ENCODE assay signal across 18 cellular contexts in the genomic region with DNA sequence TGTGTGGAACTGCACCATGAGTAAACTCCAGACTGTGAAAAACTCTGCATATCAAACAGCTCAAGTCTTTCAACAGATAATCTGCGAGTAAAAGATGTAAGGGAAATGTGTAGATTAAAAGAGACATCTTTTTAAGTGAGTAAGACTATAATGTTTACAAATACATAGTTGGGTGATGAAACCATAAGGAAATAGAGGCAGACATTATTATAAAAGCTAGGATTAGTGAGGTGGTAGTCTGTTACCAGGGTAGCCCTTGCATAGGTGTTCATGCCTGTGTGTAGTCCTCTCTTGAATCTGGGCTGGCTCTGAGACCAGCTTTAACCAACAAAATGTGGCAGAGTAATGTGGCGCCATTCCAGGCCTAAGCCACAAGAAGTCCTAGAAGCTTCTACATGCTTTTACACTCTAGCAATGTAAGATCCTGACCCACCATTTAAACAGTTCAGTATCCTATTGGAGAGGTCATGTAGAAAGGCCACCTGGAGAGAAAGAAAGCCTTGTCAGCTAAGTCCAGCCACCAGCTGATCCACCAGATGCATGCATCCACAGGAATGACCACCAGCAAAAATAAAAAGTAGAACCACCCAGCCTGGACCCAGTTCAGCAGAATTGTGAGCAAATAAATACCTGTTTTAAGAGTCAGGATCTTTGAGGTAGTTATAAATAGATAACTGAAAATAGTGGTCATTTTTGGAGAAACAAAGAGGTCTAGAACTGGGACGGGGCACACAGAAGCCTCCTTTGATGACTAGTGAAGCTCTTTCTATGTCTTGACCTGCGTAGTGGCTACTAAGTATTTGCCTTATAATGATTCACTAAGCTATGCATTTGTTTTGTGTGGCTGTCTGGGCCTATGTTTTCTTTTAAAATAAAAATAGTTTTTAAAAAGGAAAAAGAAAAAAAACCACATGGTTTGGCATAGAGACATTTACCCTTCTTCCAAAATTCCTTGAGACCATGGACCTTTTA. TPM values are rescaled to one million over a fixed set of nuclear protein-coding genes. Genes with fewer than 3 reads are reported as not detected.
DNase-seq lines count a peak whose midpoint lies in the region; ATAC-seq, FAIRE-seq and TF ChIP-seq lines count a peak whose summit lies in the region.
"Had no signal": no experiment of that assay in that cellular context is flagged by ENCODE, and none has a peak within 500 bp of the region (broad histone marks: within the 10 kb centered on the region; RNA-seq: fewer than 3 reads in every experiment).

No MANE protein-coding gene starts in this region.

- H3K4me1 ChIP-seq in pancreas, result peaks cover 0 to 22% (median 0%) of the 10 kb centered on the region in 3 donors

- H3K27ac ChIP-seq in pancreas, result peak overlapping the region in 1 of 4 donors; percentile 22
- H3K27ac ChIP-seq: 22Rv1, C4-2B, cardiac muscle cell, HL-60, ovary had no signal

- no peak overlapping the region for H3K4me3 ChIP-seq in pancreas
- H3K4me3 ChIP-seq: cardiac muscle cell, ovary had no signal

- CTCF ChIA-PET in activated CD4-positive, alpha-beta T cell treated with anti-CD3 and anti-CD28 coated beads for 36 hours (lab: Charles Lee), result interaction anchor here (0.7 to 1.8 kb wide), 2 partner anchors 12 to 161 kb away, joined by 3 to 8 read pairs; no protein-coding TSS in a partner anchor

- no peak for TF ChIP-seq POLR2A in GM18505 (IDR thresholded peaks at IDR 0.05; ENCODE audit: borderline replicate concordance, extremely low read depth, insufficient read depth, insufficient read length)

- H3K9me3 ChIP-seq in pancreas, result no peaks in the 10 kb centered on the region
- H3K9me3 ChIP-seq: ovary had no signal

- H3K27me3 ChIP-seq in pancreas, result no peaks in the 10 kb centered on the region
- H3K27me3 ChIP-seq: ovary had no signal

- no peak for FAIRE-seq in pancreas (lab: Jason Lieb, UNC)
- FAIRE-seq: endometrium had no signal

- WGBS in pancreas, 2 donors, result 64 to 70% methylated on average over 4 of the region's 4 CpGs

- H3K4me3 Mint-ChIP-seq in activated CD4-positive, alpha-beta T cell treated with anti-CD3 and anti-CD28 coated beads for 36 hours, result no peak overlapping the region
- no peak overlapping the region for H3K4me3 Mint-ChIP-seq in central memory CD8-positive, alpha-beta T cell

- H3K9me3 Mint-ChIP-seq in activated CD4-positive, alpha-beta T cell treated with anti-CD3 and anti-CD28 coated beads for 36 hours (ENCODE audit: low read depth), result no peaks in the 10 kb centered on the region
- H3K9me3 Mint-ChIP-seq in central memory CD8-positive, alpha-beta T cell, result peaks cover 4% of the 10 kb centered on the region

- peaks cover 5% of the 10 kb centered on the region for H3K36me3 Mint-ChIP-seq in activated CD4-positive, alpha-beta T cell treated with anti-CD3 and anti-CD28 coated beads for 36 hours (ENCODE audit: low read depth)
- H3K36me3 Mint-ChIP-seq in central memory CD8-positive, alpha-beta T cell (ENCODE audit: insufficient read depth), result peaks cover 36% of the 10 kb centered on the region

- no peak for DNase-seq in activated CD4-positive, alpha-beta T cell treated with anti-CD3 and anti-CD28 coated beads for 36 hours
- no peak for DNase-seq in activated CD4-positive, alpha-beta T cell treated with anti-CD3 and anti-CD28 coated beads for 48 hours
- peak; percentile 51 for DNase-seq in M059J (ENCODE audit: low read depth)
- DNase-seq in central memory CD8-positive, alpha-beta T cell (ENCODE audit: low spot score in 2 of 2), result no peak
- DNase-seq in pancreas, result no peak
- no peak for DNase-seq in stimulated activated CD4-positive, alpha-beta T cell treated with anti-CD3 and anti-CD28 coated beads, Interleukin-2, amount 100 ng/mL, for 24 hours
- DNase-seq: activated naive CD4-positive, alpha-beta T cell; Karpas-422; NCI-H1694; NCI-H446 treated with DMSO at 0.1 percent for 48 hours; ovary had no signal

- intact Hi-C loops in activated CD4-positive, alpha-beta T cell treated with anti-CD3 and anti-CD28 coated beads for 36 hours (cut with DNase I, micrococcal nuclease), result no loop called here
- intact Hi-C loops in pancreas (cut with DNase I), result no loop called here

- H3K36me3 ChIP-seq in pancreas, result no peaks in the 10 kb centered on the region
- H3K36me3 ChIP-seq: cardiac muscle cell, ovary had no signal

- POLR2A ChIA-PET in activated CD4-positive, alpha-beta T cell treated with anti-CD3 and anti-CD28 coated beads for 36 hours (lab: Charles Lee), result no interaction called here

- TF ChIP-seq CTCF in pancreas (IDR thresholded peaks at IDR 0.05), result no peak

- no peak overlapping the region for H3K27ac Mint-ChIP-seq in activated CD4-positive, alpha-beta T cell treated with anti-CD3 and anti-CD28 coated beads for 36 hours
- H3K27ac Mint-ChIP-seq in central memory CD8-positive, alpha-beta T cell (ENCODE audit: low read depth), result no peak overlapping the region

- H3K4me1 Mint-ChIP-seq in activated CD4-positive, alpha-beta T cell treated with anti-CD3 and anti-CD28 coated beads for 36 hours, result peaks cover 28% of the 10 kb centered on the region
- H3K4me1 Mint-ChIP-seq in central memory CD8-positive, alpha-beta T cell, result peaks cover 70% of the 10 kb centered on the region

- no peaks in the 10 kb centered on the region for H3K27me3 Mint-ChIP-seq in activated CD4-positive, alpha-beta T cell treated with anti-CD3 and anti-CD28 coated beads for 36 hours
- H3K27me3 Mint-ChIP-seq in central memory CD8-positive, alpha-beta T cell, result no peaks in the 10 kb centered on the region

- ATAC-seq in activated CD4-positive, alpha-beta T cell treated with anti-CD3 and anti-CD28 coated beads for 36 hours, result peak; percentile 26
- peak; percentile 10 for ATAC-seq in central memory CD8-positive, alpha-beta T cell (replicated peaks; ENCODE audit: extremely low read depth, poor library complexity, severe bottlenecking)
- ATAC-seq in pancreas, result peak in 3 of 4 donors; percentile 23 to 41 (median 24)
- ATAC-seq in HG03378 (IDR thresholded peaks at IDR 0.05; ENCODE audit: unreplicated experiment), result no peak
- ATAC-seq in GM18505 (IDR thresholded peaks at IDR 0.05; ENCODE audit: unreplicated experiment), result no peak

RNA-seq across cellular contexts. Expression of a gene that starts 8.1 kb away (rescaled TPM):
- total RNA-seq in activated CD4-positive, alpha-beta T cell treated with anti-CD3 and anti-CD28 coated beads for 36 hours, result 10 to 100 TPM; 18.6 to 19.7 TPM
- total RNA-seq in M059J (2014; rRNA removed; shearing (Covaris generic)), result 23.3 and 36.0 TPM in 2 replicates
- 10 to 100 TPM; 43.5 to 75.2 (median 57.8) TPM for total RNA-seq in pancreas
- 10 to 100 TPM in 1 of 2 donors, 1 to 10 TPM in 1; 5.7 to 15.5 TPM for polyA plus RNA-seq in pancreas

Comparison
In these comparisons a context has a peak if more than half of its experiments do, and no peak if none do; other contexts are left out.
1. ATAC-seq: peak in activated CD4-positive, alpha-beta T cell treated with anti-CD3 and anti-CD28 coated beads for 36 hours (single experiment), central memory CD8-positive, alpha-beta T cell (single experiment) and pancreas (3 of 4); none in HG03378 (single experiment) and GM18505 (single experiment).